Comparison of ENCODE assay signal across 31 cellular contexts in the genomic region with DNA sequence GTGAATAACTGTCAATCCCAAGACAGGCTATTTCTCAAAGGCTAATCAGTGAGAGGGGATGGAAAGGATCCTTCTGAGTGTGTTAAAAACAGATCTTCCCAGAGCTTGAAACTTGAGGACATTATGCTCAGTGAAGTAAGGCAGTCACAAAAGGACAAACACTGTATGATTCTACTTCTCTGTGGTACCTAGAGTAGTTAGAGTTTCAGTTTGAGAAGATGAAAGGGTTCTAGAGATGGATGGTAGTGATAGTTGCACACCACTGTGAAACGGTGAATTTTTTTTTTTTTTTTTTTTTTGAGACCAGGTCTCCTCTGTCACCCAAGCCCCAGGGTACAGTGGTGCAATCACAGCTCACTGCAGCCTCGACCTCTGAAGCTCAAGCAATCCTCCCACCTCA.
DNase-seq lines count a peak whose midpoint lies in the region; ATAC-seq, FAIRE-seq and TF ChIP-seq lines count a peak whose summit lies in the region.
"Had no signal": no experiment of that assay in that cellular context is flagged by ENCODE, and none has a peak within 500 bp of the region (broad histone marks: within the 10 kb centered on the region; RNA-seq: fewer than 3 reads in every experiment).

No MANE protein-coding gene starts in this region.

- H3K79me2 ChIP-seq in HepG2 (ENCODE audit: insufficient read depth, low read length): peaks cover 12% of the 10 kb centered on the region
- H3K79me2 ChIP-seq: parathyroid adenoma had no signal

- in situ Hi-C loops in HepG2 (cut with HindIII; ENCODE audit: extremely low pct_ligation_motif_present, low pct_unique_long_range_greater_than_20kb): no loop called here

- CTCF ChIA-PET in activated CD4-positive, alpha-beta memory T cell treated with anti-CD3 and anti-CD28 coated beads for 36 hours (lab: Charles Lee): interaction anchor here (0.6 to 3.5 kb wide), 7 partner anchors 10 to 136 kb away, joined by 3 to 22 read pairs (median 3); no protein-coding TSS in a partner anchor
- CTCF ChIA-PET in activated CD4-positive, alpha-beta memory T cell treated with anti-CD3 and anti-CD28 coated beads, Interleukin-2, amount 10 ng/mL, durations not matched to agents 7 days and 5 days (lab: Charles Lee): interaction anchor here (0.7 to 2.7 kb wide), 4 partner anchors 9 to 73 kb away, joined by 3 to 8 read pairs (median 5); no protein-coding TSS in a partner anchor
- CTCF ChIA-PET in HepG2 (lab: Yijun Ruan, JAX; ENCODE audit: low intra/inter-chr PET ratio, low total read pairs) (no interaction called here), RWPE1 (lab: Yijun Ruan, JAX) (interaction anchor here (0.6 to 1.2 kb wide), 3 partner anchors 9 to 93 kb away, joined by 3 to 4 read pairs (median 4); no protein-coding TSS in a partner anchor)

- 54% methylated on average over 2 of the region's 2 CpGs for WGBS in HepG2 (ENCODE audit: low lambda C conversion rate)
- WGBS in right lobe of liver (ENCODE audit: insufficient coverage, low coverage, low lambda C conversion rate, missing lambda C conversion rate): 30% methylated on average over 2 of the region's 2 CpGs
- WGBS in right cardiac atrium: 78% methylated on average over 2 of the region's 2 CpGs

- peaks cover 9% of the 10 kb centered on the region for H4K20me1 ChIP-seq in HepG2 (ENCODE audit: insufficient read depth, low read length)

- H3K36me3 ChIP-seq in HepG2 (replicated peaks in 1 of 2; ENCODE audit: control insufficient read depth in 1 of 2, insufficient read depth in 2 of 2, low read length in 2 of 2) (peaks cover 11 to 31% of the 10 kb centered on the region in 2 experiments), right lobe of liver (no peaks in the 10 kb centered on the region)
- H3K36me3 ChIP-seq: neural progenitor cell, SJCRH30 had no signal

- H3K9me3 ChIP-seq in HepG2 (ENCODE audit: low read length) (no peaks in the 10 kb centered on the region), right lobe of liver (no peaks in the 10 kb centered on the region), right cardiac atrium (ENCODE audit: control insufficient read depth, low read length) (no peaks in the 10 kb centered on the region)
- H3K9me3 ChIP-seq: SJCRH30, spleen, tibial nerve had no signal

- TF ChIP-seq EP300 in HepG2 (IDR thresholded peaks at IDR 0.05; ENCODE audit: low read depth in 2 of 2, low read length in 2 of 2): no peak
- no peak for TF ChIP-seq EP300 in HepG2 (CRISPR knock-in tag; IDR thresholded peaks at IDR 0.05; ENCODE audit: borderline replicate concordance)

- no TSS peak for BruUV-seq in HepG2 (replicated peaks; lab: Mats Ljungman, UMichigan)

- H3K9ac ChIP-seq in HepG2 (ENCODE audit: insufficient read depth, low read depth, low read length): no peak overlapping the region
- H3K9ac ChIP-seq: GM23248, neural progenitor cell, parathyroid adenoma had no signal

- POLR2A ChIA-PET in activated CD4-positive, alpha-beta memory T cell treated with anti-CD3 and anti-CD28 coated beads for 36 hours (lab: Charles Lee): interaction anchor here (0.6 kb wide), 1 partner anchor 173 kb away, joined by 7 read pairs; no protein-coding TSS in a partner anchor
- POLR2A ChIA-PET in activated CD4-positive, alpha-beta memory T cell treated with anti-CD3 and anti-CD28 coated beads, Interleukin-2, amount 10 ng/mL, durations not matched to agents 7 days and 5 days (lab: Charles Lee): interaction anchor here (1.2 kb wide), 1 partner anchor 10 kb away, joined by 3 read pairs; no protein-coding TSS in a partner anchor
- POLR2A ChIA-PET in HepG2 (lab: Yijun Ruan, JAX): interaction anchor here (1.1 kb wide), 1 partner anchor 135 kb away, joined by 3 read pairs; no protein-coding TSS in a partner anchor
- POLR2A ChIA-PET in RWPE1 (lab: Yijun Ruan, JAX; ENCODE audit: low non-redundant PET): interaction anchor here (0.6 kb wide), 1 partner anchor 57 kb away, joined by 7 read pairs; no protein-coding TSS in a partner anchor

- TF ChIP-seq CTCF in HepG2 (CRISPR knock-in tag; IDR thresholded peaks at IDR 0.05) (no peak), right lobe of liver (IDR thresholded peaks at IDR 0.05) (no peak), RWPE1 (conservative IDR thresholded peaks at IDR 0.05; ENCODE audit: low read depth) (no peak)

- H3K9me3 Mint-ChIP-seq in activated CD4-positive, alpha-beta memory T cell treated with anti-CD3 and anti-CD28 coated beads for 36 hours: no peaks in the 10 kb centered on the region
- no peaks in the 10 kb centered on the region for H3K9me3 Mint-ChIP-seq in activated CD4-positive, alpha-beta memory T cell treated with anti-CD3 and anti-CD28 coated beads, Interleukin-2, amount 10 ng/mL, durations not matched to agents 7 days and 5 days
- H3K9me3 Mint-ChIP-seq: activated naive CD4-positive, alpha-beta T cell treated with anti-CD3 and anti-CD28 coated beads, Interleukin-2, amount 50 U/mL, for 24 hours; activated T-helper 2 cell treated with anti-CD3 and anti-CD28 coated beads, Interferon-gamma antibody, Interleukin-2, Interleukin-4, amounts not matched to agents 10 μg/mL and 5 μg/mL and 100 μg/mL, durations not matched to agents 14 hours and 24 hours and 36 hours; effector memory CD8-positive, alpha-beta T cell; neural progenitor cell had no signal

- peaks cover 38% of the 10 kb centered on the region for H3K4me1 ChIP-seq in HepG2 (ENCODE audit: insufficient read depth, low read length)
- H3K4me1 ChIP-seq in right lobe of liver: peaks cover 0 to 30% (median 4%) of the 10 kb centered on the region in 4 donors
- H3K4me1 ChIP-seq in right cardiac atrium (ENCODE audit: control insufficient read depth, insufficient read depth, low read length): peaks cover 8% of the 10 kb centered on the region

- H3K4me3 ChIP-seq in HepG2 (replicated peaks in 1 of 3; ENCODE audit: insufficient read depth in 1 of 3, low read depth in 2 of 3, low read length in 3 of 3): no peak overlapping the region
- no peak overlapping the region for H3K4me3 ChIP-seq in right lobe of liver
- H3K4me3 ChIP-seq in right cardiac atrium (ENCODE audit: low read length): no peak overlapping the region
- H3K4me3 ChIP-seq: GM23248, K562, neural progenitor cell, SJCRH30, spleen, tibial nerve had no signal

- H3K27me3 Mint-ChIP-seq in activated CD4-positive, alpha-beta memory T cell treated with anti-CD3 and anti-CD28 coated beads for 36 hours: peaks cover 7% of the 10 kb centered on the region
- peaks cover 5% of the 10 kb centered on the region for H3K27me3 Mint-ChIP-seq in activated CD4-positive, alpha-beta memory T cell treated with anti-CD3 and anti-CD28 coated beads, Interleukin-2, amount 10 ng/mL, durations not matched to agents 7 days and 5 days

- no peak overlapping the region for H2AFZ ChIP-seq in HepG2 (ENCODE audit: low read length)
- H2AFZ ChIP-seq: GM23248, neural progenitor cell, parathyroid adenoma had no signal

- no peaks in the 10 kb centered on the region for H3K27me3 ChIP-seq in HepG2 (ENCODE audit: control insufficient read depth in 1 of 2, insufficient read depth in 2 of 2, low read length in 2 of 2)
- H3K27me3 ChIP-seq in right lobe of liver: no peaks in the 10 kb centered on the region
- no peaks in the 10 kb centered on the region for H3K27me3 ChIP-seq in right cardiac atrium (ENCODE audit: control insufficient read depth, insufficient read depth)
- H3K27me3 ChIP-seq: neural progenitor cell, SJCRH30, spleen, tibial nerve had no signal

- peaks cover 6% of the 10 kb centered on the region for H3K4me1 Mint-ChIP-seq in activated CD4-positive, alpha-beta memory T cell treated with anti-CD3 and anti-CD28 coated beads for 36 hours (ENCODE audit: low read depth)
- peaks cover 8% of the 10 kb centered on the region for H3K4me1 Mint-ChIP-seq in activated CD4-positive, alpha-beta memory T cell treated with anti-CD3 and anti-CD28 coated beads, Interleukin-2, amount 10 ng/mL, durations not matched to agents 7 days and 5 days
- H3K4me1 Mint-ChIP-seq: activated naive CD4-positive, alpha-beta T cell treated with anti-CD3 and anti-CD28 coated beads, Interleukin-2, amount 50 U/mL, for 24 hours had no signal

- no peak for ATAC-seq in HepG2
- ATAC-seq in right lobe of liver: no peak
- no peak for ATAC-seq in right cardiac atrium
- ATAC-seq: effector memory CD8-positive, alpha-beta T cell; K562 had no signal

- H3K27ac ChIP-seq in HepG2 (ENCODE audit: extremely low read length, insufficient read depth, low read length) (no peak overlapping the region), right lobe of liver (no peak overlapping the region), right cardiac atrium (ENCODE audit: low read length) (peak overlapping the region; percentile 36), RWPE1 (no peak overlapping the region)
- H3K27ac ChIP-seq: GM23248, neural progenitor cell, parathyroid adenoma, SJCRH30, spleen, tibial nerve, VCaP had no signal

- H3K27ac Mint-ChIP-seq in activated CD4-positive, alpha-beta memory T cell treated with anti-CD3 and anti-CD28 coated beads for 36 hours: no peak overlapping the region
- H3K27ac Mint-ChIP-seq in activated CD4-positive, alpha-beta memory T cell treated with anti-CD3 and anti-CD28 coated beads, Interleukin-2, amount 10 ng/mL, durations not matched to agents 7 days and 5 days: no peak overlapping the region
- H3K27ac Mint-ChIP-seq: activated naive CD4-positive, alpha-beta T cell treated with anti-CD3 and anti-CD28 coated beads, Interleukin-2, amount 50 U/mL, for 24 hours; activated T-helper 2 cell treated with anti-CD3 and anti-CD28 coated beads, Interferon-gamma antibody, Interleukin-2, Interleukin-4, amounts not matched to agents 10 μg/mL and 5 μg/mL and 100 μg/mL, durations not matched to agents 14 hours and 24 hours and 36 hours; CD14-positive monocyte; effector memory CD8-positive, alpha-beta T cell; neural progenitor cell had no signal

- H3K4me3 Mint-ChIP-seq in activated CD4-positive, alpha-beta memory T cell treated with anti-CD3 and anti-CD28 coated beads for 36 hours: no peak overlapping the region
- no peak overlapping the region for H3K4me3 Mint-ChIP-seq in activated CD4-positive, alpha-beta memory T cell treated with anti-CD3 and anti-CD28 coated beads, Interleukin-2, amount 10 ng/mL, durations not matched to agents 7 days and 5 days
- H3K4me3 Mint-ChIP-seq: activated naive CD4-positive, alpha-beta T cell treated with anti-CD3 and anti-CD28 coated beads, Interleukin-2, amount 50 U/mL, for 24 hours; CD14-positive monocyte; effector memory CD8-positive, alpha-beta T cell; neural progenitor cell had no signal

- intact Hi-C loops in activated CD4-positive, alpha-beta memory T cell treated with anti-CD3 and anti-CD28 coated beads for 36 hours (cut with micrococcal nuclease): no loop called here
- intact Hi-C loops in HepG2 (cut with micrococcal nuclease; ENCODE audit: unreplicated experiment): no loop called here
- intact Hi-C loops in right lobe of liver (cut with DNase I): no loop called here
- intact Hi-C loops in right cardiac atrium (cut with DNase I): no loop called here

- DNase-seq in activated CD4-positive, alpha-beta memory T cell treated with anti-CD3 and anti-CD28 coated beads for 36 hours: peak; percentile 19
- no peak for DNase-seq in activated CD4-positive, alpha-beta memory T cell treated with anti-CD3 and anti-CD28 coated beads, Interleukin-2, amount 10 ng/mL, durations not matched to agents 7 days and 5 days
- DNase-seq in HepG2 (ENCODE audit: low spot score) (no peak), right lobe of liver (no peak), right cardiac atrium (no peak), RWPE1 (ENCODE audit: low spot score) (no peak), NCI-H2081 (lab: John Stamatoyannopoulos, UW) (no peak)
- DNase-seq in stimulated activated CD4-positive, alpha-beta T cell treated with anti-CD3 and anti-CD28 coated beads, Interleukin-12 subunit alpha, Interleukin-12 subunit beta, amount 100 ng/mL, for 4 hours: no peak
- DNase-seq: 8988T; activated CD4-positive, alpha-beta T cell treated with anti-CD3 and anti-CD28 coated beads for 48 hours; central memory CD4-positive, alpha-beta T cell; cortex of kidney; effector memory CD8-positive, alpha-beta T cell; GM23248; islet precursor cell; NCI-H1092; NCI-H1694 treated with DMSO at 0.1 percent for 48 hours; NCI-H510A; SJCRH30; spleen; SW 1271; T-helper 9 cell had no signal

- H3K4me2 ChIP-seq in HepG2 (ENCODE audit: low read depth, low read length): no peak overlapping the region
- H3K4me2 ChIP-seq: neural progenitor cell had no signal

- no peaks in the 10 kb centered on the region for H3K36me3 Mint-ChIP-seq in activated CD4-positive, alpha-beta memory T cell treated with anti-CD3 and anti-CD28 coated beads for 36 hours
- H3K36me3 Mint-ChIP-seq in activated CD4-positive, alpha-beta memory T cell treated with anti-CD3 and anti-CD28 coated beads, Interleukin-2, amount 10 ng/mL, durations not matched to agents 7 days and 5 days (ENCODE audit: low read depth): no peaks in the 10 kb centered on the region
- H3K36me3 Mint-ChIP-seq: activated naive CD4-positive, alpha-beta T cell treated with anti-CD3 and anti-CD28 coated beads, Interleukin-2, amount 50 U/mL, for 24 hours; CD14-positive monocyte had no signal

- TF ChIP-seq POLR2A in HepG2 (IDR thresholded peaks at IDR 0.05; ENCODE audit: insufficient read depth in 1 of 2, low read depth in 2 of 2, low read length in 2 of 2) (no peak), right lobe of liver (IDR thresholded peaks at IDR 0.05) (no peak)

- TF ChIP-seq RAD21 in HepG2 (CRISPR knock-in tag; IDR thresholded peaks at IDR 0.05): no peak

- FAIRE-seq in HepG2 (lab: Jason Lieb, UNC): peak; percentile 4
- FAIRE-seq: K562, RCC 7860 had no signal
